8 cellular contexts compared by ENCODE assay signal in the genomic region with DNA sequence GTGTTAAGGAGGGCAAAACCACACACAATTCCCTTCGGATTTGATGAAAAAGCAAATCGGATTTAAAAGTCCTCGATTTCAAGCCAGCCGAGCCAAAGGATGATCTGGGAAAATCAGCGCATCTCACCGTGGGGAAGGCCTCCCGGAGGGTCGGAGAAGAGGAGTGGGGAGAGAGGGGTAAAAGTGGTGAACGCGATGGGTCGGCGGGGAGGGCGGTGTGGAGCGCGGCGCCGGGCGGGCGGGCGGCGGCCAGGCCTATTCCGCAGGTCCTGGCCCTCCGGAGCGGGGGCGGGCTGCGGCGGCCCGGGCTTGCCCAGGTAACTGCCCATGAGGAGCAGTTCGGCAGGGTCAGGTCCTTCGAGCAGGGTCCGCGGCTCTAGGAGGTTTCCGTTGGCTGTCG. TPM values are rescaled to one million over a fixed set of nuclear protein-coding genes. Genes with fewer than 3 reads are reported as not detected.
A peak's percentile ranks its signal among the peaks of the same experiment; 100 is the strongest.
DNase-seq lines count a peak whose midpoint lies in the region; ATAC-seq and TF ChIP-seq lines count a peak whose summit lies in the region.
"Not testable (repeated sequence)": the region's sequence is repeated elsewhere in the genome, so short reads cannot be mapped to it uniquely, and the experiment has no call there.

No MANE protein-coding gene starts in this region.

- not testable (repeated sequence) for H3K9me3 ChIP-seq in DND-41 (ENCODE audit: insufficient read depth, low read length, severe bottlenecking); SU-DHL-6 (ENCODE audit: insufficient read depth, low read length)

- not testable (repeated sequence) for H3K27me3 ChIP-seq in DND-41 (ENCODE audit: insufficient read depth, low read length, poor library complexity); GM23338 (ENCODE audit: insufficient read depth); SU-DHL-6 (ENCODE audit: low read length)

- peaks cover 14% of the 10 kb centered on the region for H3K4me1 ChIP-seq in DND-41 (ENCODE audit: insufficient read depth, low read length)
- H3K4me1 ChIP-seq in GM23338 (ENCODE audit: insufficient read depth), result not testable (repeated sequence)

- peaks cover 14% of the 10 kb centered on the region for H3K79me2 ChIP-seq in DND-41 (ENCODE audit: insufficient read depth, low read length)
- not testable (repeated sequence) for H3K79me2 ChIP-seq in GM23338 (replicated peaks; ENCODE audit: insufficient read depth); SU-DHL-6 (ENCODE audit: insufficient read depth, low read length)

- POLR2A ChIA-PET in activated naive CD8-positive, alpha-beta T cell treated with anti-CD3 and anti-CD28 coated beads, Interleukin-2, amount 10 ng/mL, durations not matched to agents 7 days and 5 days (lab: Charles Lee), result not testable (repeated sequence)

- H3K36me3 Mint-ChIP-seq in GM23338 (ENCODE audit: low read depth), result peaks cover 19% of the 10 kb centered on the region
- H3K36me3 Mint-ChIP-seq in activated naive CD8-positive, alpha-beta T cell treated with anti-CD3 and anti-CD28 coated beads, Interleukin-2, amount 10 ng/mL, durations not matched to agents 7 days and 5 days; mesothelial cell of epicardium: not testable (repeated sequence)
- peaks cover 42% of the 10 kb centered on the region for H3K36me3 Mint-ChIP-seq in stimulated activated effector memory CD8-positive, alpha-beta T cell treated with anti-CD3 and anti-CD28 coated beads, Interleukin-12 subunit alpha, Interleukin-12 subunit beta, amount 100 ng/mL, for 72 hours

- H4K20me1 ChIP-seq in DND-41 (ENCODE audit: insufficient read depth, low read length); GM23338 (replicated peaks; ENCODE audit: insufficient read depth); SU-DHL-6 (ENCODE audit: low read depth, low read length): not testable (repeated sequence)

- not testable (repeated sequence) for H3F3A ChIP-seq in GM23338 (replicated peaks; ENCODE audit: low read depth); SU-DHL-6 (ENCODE audit: insufficient read depth)

- peak overlapping the region; percentile 70 to 79; a peak in 3 of 4 replicates for H3K4me3 ChIP-seq in DND-41 (ENCODE audit: low read depth in 1 of 2, low read length in 2 of 2)
- H3K4me3 ChIP-seq in GM23338, result peak overlapping the region; percentile 63
- peak overlapping the region; percentile 75 for H3K4me3 ChIP-seq in SU-DHL-6 (ENCODE audit: insufficient read depth, low read length, poor library complexity, severe bottlenecking)
- peak overlapping the region; percentile 62 for H3K4me3 ChIP-seq in fibroblast of pulmonary artery (replicated peaks; ENCODE audit: low read depth, low read length)

- H3K27ac ChIP-seq in DND-41 (ENCODE audit: low read length), result peak overlapping the region; percentile 75
- not testable (repeated sequence) for H3K27ac ChIP-seq in GM23338 (ENCODE audit: low read depth); SU-DHL-6 (ENCODE audit: low read depth, low read length)

- peak overlapping the region; percentile 92 for H3K27ac Mint-ChIP-seq in GM23338
- H3K27ac Mint-ChIP-seq in activated naive CD8-positive, alpha-beta T cell treated with anti-CD3 and anti-CD28 coated beads, Interleukin-2, amount 10 ng/mL, durations not matched to agents 7 days and 5 days, result peak overlapping the region; percentile 94
- H3K27ac Mint-ChIP-seq in mesothelial cell of epicardium, result peak overlapping the region; percentile 99
- H3K27ac Mint-ChIP-seq in stimulated activated effector memory CD8-positive, alpha-beta T cell treated with anti-CD3 and anti-CD28 coated beads, Interleukin-12 subunit alpha, Interleukin-12 subunit beta, amount 100 ng/mL, for 72 hours, result peak overlapping the region; percentile 91

- peak overlapping the region; percentile 66 for H3K9ac ChIP-seq in DND-41 (ENCODE audit: low read depth, low read length)
- H3K9ac ChIP-seq in SU-DHL-6 (ENCODE audit: low read length), result peak overlapping the region; percentile 67

- H3K4me1 Mint-ChIP-seq in GM23338; activated naive CD8-positive, alpha-beta T cell treated with anti-CD3 and anti-CD28 coated beads, Interleukin-2, amount 10 ng/mL, durations not matched to agents 7 days and 5 days; mesothelial cell of epicardium; stimulated activated effector memory CD8-positive, alpha-beta T cell treated with anti-CD3 and anti-CD28 coated beads, Interleukin-12 subunit alpha, Interleukin-12 subunit beta, amount 100 ng/mL, for 72 hours: not testable (repeated sequence)

- H3K4me3 Mint-ChIP-seq in GM23338, result peak overlapping the region; percentile 90
- H3K4me3 Mint-ChIP-seq in activated naive CD8-positive, alpha-beta T cell treated with anti-CD3 and anti-CD28 coated beads, Interleukin-2, amount 10 ng/mL, durations not matched to agents 7 days and 5 days, result peak overlapping the region; percentile 87
- H3K4me3 Mint-ChIP-seq in mesothelial cell of epicardium, result peak overlapping the region; percentile 90
- peak overlapping the region; percentile 72 for H3K4me3 Mint-ChIP-seq in stimulated activated effector memory CD8-positive, alpha-beta T cell treated with anti-CD3 and anti-CD28 coated beads, Interleukin-12 subunit alpha, Interleukin-12 subunit beta, amount 100 ng/mL, for 72 hours

- not testable (repeated sequence) for H3K9me2 ChIP-seq in GM23338 (ENCODE audit: insufficient read depth); SU-DHL-6 (replicated peaks; ENCODE audit: insufficient read depth, low read length)

- not testable (repeated sequence) for H3K9me3 Mint-ChIP-seq in GM23338; activated naive CD8-positive, alpha-beta T cell treated with anti-CD3 and anti-CD28 coated beads, Interleukin-2, amount 10 ng/mL, durations not matched to agents 7 days and 5 days; mesothelial cell of epicardium; stimulated activated effector memory CD8-positive, alpha-beta T cell treated with anti-CD3 and anti-CD28 coated beads, Interleukin-12 subunit alpha, Interleukin-12 subunit beta, amount 100 ng/mL, for 72 hours

- H3K4me2 ChIP-seq in DND-41 (ENCODE audit: insufficient read depth, low read length) (peak overlapping the region; percentile 78), GM23338 (peak overlapping the region; percentile 76), SU-DHL-6 (ENCODE audit: low read depth, low read length, poor library complexity, severe bottlenecking) (peak overlapping the region; percentile 82)

- H3K36me3 ChIP-seq in DND-41 (ENCODE audit: insufficient read depth, low read length), result peaks cover 11% of the 10 kb centered on the region; the same call in 1 of the 2 replicates
- H3K36me3 ChIP-seq in GM23338 (ENCODE audit: insufficient read depth); SU-DHL-6 (ENCODE audit: low read length): not testable (repeated sequence)

- H3K27me3 Mint-ChIP-seq in GM23338 (ENCODE audit: insufficient read depth, low read depth, poor library complexity); activated naive CD8-positive, alpha-beta T cell treated with anti-CD3 and anti-CD28 coated beads, Interleukin-2, amount 10 ng/mL, durations not matched to agents 7 days and 5 days; mesothelial cell of epicardium (ENCODE audit: low read depth): not testable (repeated sequence)

- not testable (repeated sequence) for TF ChIP-seq CTCF in DND-41 (IDR thresholded peaks at IDR 0.05; ENCODE audit: borderline replicate concordance, extremely low read depth, low read length, poor library complexity, severe bottlenecking); GM23338 (conservative IDR thresholded peaks at IDR 0.05; ENCODE audit: low read depth in 2 of 2); SU-DHL-6 (IDR thresholded peaks at IDR 0.05; ENCODE audit: insufficient read depth, low read length, poor library complexity, severe bottlenecking); fibroblast of pulmonary artery (IDR thresholded peaks at IDR 0.05; ENCODE audit: low read length, missing control alignments); mesothelial cell of epicardium (IDR thresholded peaks at IDR 0.05; ENCODE audit: unreplicated experiment)

- ATAC-seq in DND-41 (ENCODE audit: insufficient read depth, low read depth), result peak; percentile 66
- ATAC-seq in GM23338, result peak; percentile 73
- peak; percentile 37 for ATAC-seq in HG03571 (IDR thresholded peaks at IDR 0.05; ENCODE audit: unreplicated experiment)
- ATAC-seq in activated naive CD8-positive, alpha-beta T cell treated with anti-CD3 and anti-CD28 coated beads, Interleukin-2, amount 10 ng/mL, durations not matched to agents 7 days and 5 days (ENCODE audit: low read depth), result peak; percentile 62
- ATAC-seq in stimulated activated effector memory CD8-positive, alpha-beta T cell treated with anti-CD3 and anti-CD28 coated beads, Interleukin-12 subunit alpha, Interleukin-12 subunit beta, amount 100 ng/mL, for 72 hours, result peak; percentile 70

- H2AFZ ChIP-seq in DND-41 (ENCODE audit: low read depth, low read length), result peak overlapping the region; percentile 77
- H2AFZ ChIP-seq in GM23338; SU-DHL-6 (ENCODE audit: low read depth, low read length, severe bottlenecking): not testable (repeated sequence)

- DNase-seq in DND-41, result peak; percentile 41
- DNase-seq in GM23338 (ENCODE audit: low spot score), result peak; percentile 18
- DNase-seq in activated naive CD8-positive, alpha-beta T cell treated with anti-CD3 and anti-CD28 coated beads, Interleukin-2, amount 10 ng/mL, durations not matched to agents 7 days and 5 days, result peak; percentile 51
- peak; percentile 1 for DNase-seq in fibroblast of pulmonary artery (ENCODE audit: low read depth)
- peak in 1 of 2 experiments; percentile 48 for DNase-seq in mesothelial cell of epicardium (ENCODE audit: low spot score in 2 of 2, unreplicated experiment in 2 of 2)
- DNase-seq in stimulated activated effector memory CD8-positive, alpha-beta T cell treated with anti-CD3 and anti-CD28 coated beads, Interleukin-12 subunit alpha, Interleukin-12 subunit beta, amount 100 ng/mL, for 72 hours (ENCODE audit: low spot score in 2 of 2), result peak in 1 of 2 donors; percentile 13

RNA-seq across cellular contexts. Expression of gene POMZP3, which starts 0.5 kb away (rescaled TPM):
- 3.3 and 9.1 TPM in 2 replicates for total RNA-seq in GM23338 (2014; rRNA removed; shearing (Covaris generic))
- 6.8 and 8.7 TPM in 2 replicates for polyA plus RNA-seq in GM23338 (2016; fragmentation: Nextera tagmentation; extraction: Ambion mirVana)
- total RNA-seq in activated naive CD8-positive, alpha-beta T cell treated with anti-CD3 and anti-CD28 coated beads, Interleukin-2, amount 10 ng/mL, durations not matched to agents 7 days and 5 days, result 10 to 100 TPM; 12.7 to 13.9 TPM
- 14.7 to 15.8 TPM (median 15.7 TPM) in 3 replicates for total RNA-seq in mesothelial cell of epicardium
